ENCODE assay signal across 8 cellular contexts in genomic region chr19:48713864-48714755, GRCh38. TPM values are rescaled to one million over a fixed set of nuclear protein-coding genes. Genes with fewer than 3 reads are reported as not detected.
DNase-seq lines count a peak whose midpoint lies in the region; ATAC-seq and TF ChIP-seq lines count a peak whose summit lies in the region.

No MANE protein-coding gene starts in this region.

- no peaks in the 10 kb centered on the region for H3K79me2 ChIP-seq in OCI-LY7 (ENCODE audit: insufficient read depth, low read depth, low read length)

- BruUV-seq in OCI-LY7 (replicated peaks; lab: Mats Ljungman, UMichigan): no TSS peak

- DNase-seq in DMS 273 (lab: John Stamatoyannopoulos, UW; ENCODE audit: unreplicated experiment) (peak; percentile 100), HuH-7 (ENCODE audit: low spot score) (peak; percentile 98), OCI-LY7 (ENCODE audit: low spot score) (peak; percentile 99), activated T-cell treated with anti-CD3 and anti-CD28 coated beads for 48 hours (ENCODE audit: low read depth) (peak; percentile 98), erythroblast (lab: John Stamatoyannopoulos, UW) (peak; percentile 100), mucosa of gallbladder (ENCODE audit: low spot score) (peak; percentile 99)
- peak; percentile 96 for DNase-seq in stimulated activated CD8-positive, alpha-beta memory T cell treated with anti-CD3 and anti-CD28 coated beads, Interleukin-4, amount 100 ng/mL, for 24 hours (ENCODE audit: low read depth)

- no peaks in the 10 kb centered on the region for H4K20me1 ChIP-seq in OCI-LY7 (ENCODE audit: insufficient read depth, low read length)

- peaks cover 22% of the 10 kb centered on the region for H3K4me1 ChIP-seq in OCI-LY7 (ENCODE audit: insufficient read depth, low read length, poor library complexity, severe bottlenecking)

- peak overlapping the region; percentile 33 for H3K27ac ChIP-seq in OCI-LY7 (ENCODE audit: low read depth, low read length, poor library complexity, severe bottlenecking)

- POLR2A ChIA-PET in OCI-LY7 (lab: Charles Lee): interaction anchor here (0.5 to 1.7 kb wide), 2 partner anchors 11 to 229 kb away, joined by 4 to 5 read pairs; no protein-coding TSS in a partner anchor

- H3K36me3 ChIP-seq in OCI-LY7 (ENCODE audit: insufficient read depth, low read length): no peaks in the 10 kb centered on the region

- peak overlapping the region; percentile 94 for H3K4me2 ChIP-seq in OCI-LY7 (ENCODE audit: low read length)

- no peaks in the 10 kb centered on the region for H3K9me2 ChIP-seq in OCI-LY7 (ENCODE audit: insufficient read depth, low read length)

- TF ChIP-seq CTCF in OCI-LY7 (conservative IDR thresholded peaks at IDR 0.05; ENCODE audit: low read length): no peak

- H3K4me3 ChIP-seq in OCI-LY7 (ENCODE audit: low read depth, low read length, poor library complexity, severe bottlenecking): peak overlapping the region; percentile 74

- H2AFZ ChIP-seq in OCI-LY7 (ENCODE audit: low read length): peak overlapping the region; percentile 88

- intact Hi-C loops in OCI-LY7 (cut with micrococcal nuclease; ENCODE audit: unreplicated experiment): loop anchor here (1.0 to 2.0 kb wide), 3 partner anchors 25 to 95 kb away; partner anchors contain the start of genes RPL18 and SPHK2

- H3K9me3 ChIP-seq in OCI-LY7 (ENCODE audit: low read length): no peaks in the 10 kb centered on the region

- CTCF ChIA-PET in OCI-LY7 (lab: Charles Lee; ENCODE audit: unreplicated experiment): no interaction called here

- no peak for TF ChIP-seq POLR2A in erythroblast (IDR thresholded peaks at IDR 0.05; ENCODE audit: low read length)

- ATAC-seq in GM21526 (IDR thresholded peaks at IDR 0.05; ENCODE audit: low FRiP score, unreplicated experiment): peak; percentile 82

RNA-seq across cellular contexts. Expression of gene MAMSTR, which starts 5.4 kb away (rescaled TPM):
- 1.1 and 1.2 TPM in 2 replicates for total RNA-seq in OCI-LY7 (2014; rRNA removed; shearing (Covaris generic))
- total RNA-seq in OCI-LY7 (2022) (1.2 and 1.8 TPM in 2 replicates), mucosa of gallbladder (1.6 TPM)

RNA-seq across cellular contexts. Expression of gene FUT2, which starts 18.3 kb away (rescaled TPM):
- not detected in 2 replicates for total RNA-seq in OCI-LY7 (2014; rRNA removed; shearing (Covaris generic))
- total RNA-seq in OCI-LY7 (2022) (not detected in 2 replicates), mucosa of gallbladder (78.1 TPM)

RNA-seq across cellular contexts. Expression of gene RASIP1, which starts 26.3 kb away (rescaled TPM):
- 0.09 TPM in 1 of 2 replicates, not detected in the other for total RNA-seq in OCI-LY7 (2014; rRNA removed; shearing (Covaris generic))
- 0.31 and 0.36 TPM in 2 replicates for total RNA-seq in OCI-LY7 (2022)
- total RNA-seq in mucosa of gallbladder: 13.1 TPM

RNA-seq across cellular contexts. Expression of gene IZUMO1, which starts 32.6 kb away (rescaled TPM):
- not detected in 2 replicates for total RNA-seq in OCI-LY7 (2014; rRNA removed; shearing (Covaris generic))
- total RNA-seq in OCI-LY7 (2022) (not detected in 2 replicates), mucosa of gallbladder (0.20 TPM)

RNA-seq across cellular contexts. Expression of gene FUT1, which starts 38.3 kb away (rescaled TPM):
- total RNA-seq in OCI-LY7 (2014; rRNA removed; shearing (Covaris generic)): 0.03 and 0.08 TPM in 2 replicates
- total RNA-seq in OCI-LY7 (2022): not detected in 2 replicates
- total RNA-seq in mucosa of gallbladder: 1.0 TPM

Comparison
In these comparisons a context has a peak if more than half of its experiments do, and no peak if none do; other contexts are left out.
1. Peak in every context shown above with its lines: DNase-seq, ATAC-seq, H3K4me3 ChIP-seq and H3K27ac ChIP-seq.
2. RNA of gene FUT2, which starts 18.3 kb away (total RNA-seq): 78.1 TPM in mucosa of gallbladder (single experiment); not detected in OCI-LY7; every median in the first group is over 10 times any median in the second.
3. RNA of gene RASIP1, which starts 26.3 kb away (total RNA-seq): 13.1 TPM in mucosa of gallbladder (single experiment); 0.09 to 0.36 TPM in OCI-LY7; every median in the first group is over 10 times any median in the second.